24 cellular contexts compared by ENCODE assay signal in the genomic region with DNA sequence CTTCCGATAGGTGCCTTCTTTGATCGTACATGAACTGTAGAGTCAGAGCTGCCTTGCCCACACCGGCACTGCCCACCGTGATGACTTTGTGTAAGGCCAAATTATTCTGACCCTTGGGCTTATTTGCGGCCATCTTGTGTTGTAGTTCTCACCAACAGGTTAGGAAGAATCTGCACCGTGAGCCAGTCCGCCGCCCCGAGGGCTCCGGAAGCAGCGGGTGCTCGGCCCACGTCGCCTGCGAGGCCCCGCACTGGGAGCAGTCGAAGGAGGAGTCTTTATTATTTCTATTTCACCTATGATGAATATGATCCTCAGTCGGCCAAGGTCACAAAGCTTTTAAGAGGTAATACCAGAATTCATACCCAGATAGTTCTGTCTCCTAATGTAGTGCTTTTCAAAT.
"Had no signal": no experiment of that assay in that cellular context is flagged by ENCODE, and none has a peak within 500 bp of the region (broad histone marks: within the 10 kb centered on the region; RNA-seq: fewer than 3 reads in every experiment).

No MANE protein-coding gene starts in this region.

- FAIRE-seq: HepG2, K562 had no signal

- ATAC-seq: HepG2, K562, Panc1, PC-3 had no signal

- H3K4me3 ChIP-seq: K562 had no signal

- H3K4me2 ChIP-seq: KMS-11, SK-N-SH had no signal

- H3K9me3 ChIP-seq: SK-N-SH had no signal

- H3K27ac ChIP-seq: KMS-11, RWPE1 had no signal

- DNase-seq: Kasumi-1; MM.1S; NCI-H1092 treated with DMSO at 0.1 percent for 48 hours; NCI-H1436; NCI-H187; NCI-H2029; NCI-H2081 treated with DMSO at 0.1 percent for 48 hours; NCI-H2171; NCI-H226; NCI-H446; NCI-H510A; NCI-H524 treated with DMSO at 0.1 percent for 48 hours; NCI-H69; NCI-H774; NK-92 treated with Interleukin-12 subunit alpha and Interleukin-12 subunit beta, amount 100 ng/mL, for 24 hours; PC-3; SHP77; SK-N-SH; SW 1271 had no signal

- H3K9ac ChIP-seq: KMS-11, SK-N-SH had no signal
